ENCODE assay signal across 13 cellular contexts in the genomic region with DNA sequence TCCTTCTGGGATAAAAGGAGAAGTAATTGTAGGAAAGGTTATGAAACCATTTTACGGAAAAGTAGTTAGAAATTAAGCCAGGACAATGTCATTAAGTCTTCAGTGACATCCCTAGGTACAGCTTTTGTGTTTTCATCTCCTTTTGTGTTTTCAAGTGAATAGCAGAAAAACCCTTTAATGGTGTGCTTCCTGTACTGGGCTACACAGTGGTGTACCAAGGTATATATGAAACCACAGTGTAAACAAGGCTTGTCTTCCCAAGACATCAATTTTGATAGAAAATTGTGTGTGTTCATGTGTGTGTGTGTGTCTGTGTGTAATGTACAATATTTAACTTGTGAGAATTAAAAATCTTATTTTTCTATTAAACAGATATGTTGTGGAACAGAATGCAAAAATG.
"Had no signal": no experiment of that assay in that cellular context is flagged by ENCODE, and none has a peak within 500 bp of the region (broad histone marks: within the 10 kb centered on the region; RNA-seq: fewer than 3 reads in every experiment).

No MANE protein-coding gene starts in this region.

- H3K27ac Mint-ChIP-seq: stimulated activated memory B cell treated with anti-CD40 and anti-IgM and Interleukin-4, amounts not matched to agents 10 μg/mL and 1 μg/mL and 100 μg/mL, for 72 hours had no signal

- ATAC-seq: natural killer cell treated with Interleukin-12 subunit alpha and Interleukin-12 subunit beta and Interleukin-15 and Interleukin-18, amount 100 ng/mL, for 72 hours; stimulated activated memory B cell treated with anti-CD40 and anti-IgM and Interleukin-4, amounts not matched to agents 10 μg/mL and 1 μg/mL and 100 μg/mL, for 72 hours had no signal

- H3K9ac ChIP-seq: SK-N-SH had no signal

- H3K27ac ChIP-seq: thyroid gland had no signal

- H3K9me3 ChIP-seq: esophagus muscularis mucosa, SK-N-SH, thyroid gland had no signal

- H3K36me3 ChIP-seq: esophagus muscularis mucosa, thyroid gland had no signal

- H3K27me3 Mint-ChIP-seq: stimulated activated memory B cell treated with anti-CD40 and anti-IgM and Interleukin-4, amounts not matched to agents 10 μg/mL and 1 μg/mL and 100 μg/mL, for 72 hours had no signal

- H3K4me1 ChIP-seq: esophagus muscularis mucosa, thyroid gland had no signal

- H3K27me3 ChIP-seq: esophagus muscularis mucosa, thyroid gland had no signal

- H3K4me3 Mint-ChIP-seq: natural killer cell treated with Interleukin-12 subunit alpha and Interleukin-12 subunit beta and Interleukin-15 and Interleukin-18, amount 100 ng/mL, for 72 hours; stimulated activated memory B cell treated with anti-CD40 and anti-IgM and Interleukin-4, amounts not matched to agents 10 μg/mL and 1 μg/mL and 100 μg/mL, for 72 hours had no signal

- H3K9me3 Mint-ChIP-seq: natural killer cell treated with Interleukin-12 subunit alpha and Interleukin-12 subunit beta and Interleukin-15 and Interleukin-18, amount 100 ng/mL, for 72 hours; stimulated activated memory B cell treated with anti-CD40 and anti-IgM and Interleukin-4, amounts not matched to agents 10 μg/mL and 1 μg/mL and 100 μg/mL, for 72 hours had no signal

- H3K4me3 ChIP-seq: esophagus muscularis mucosa, thyroid gland had no signal

- DNase-seq: activated CD4-positive, alpha-beta T cell treated with anti-CD3 and anti-CD28 coated beads, Interleukin-2, amount 50 U/mL, for 1 hour; activated CD8-positive, alpha-beta memory T cell treated with anti-CD3 and anti-CD28 coated beads, Interleukin-2, amount 50 U/mL, for 4 hours; amniotic stem cell; kidney glomerular epithelial cell; mammary epithelial cell; occipital lobe; Right ventricle myocardium superior; SK-N-SH; stimulated activated CD4-positive, alpha-beta T cell treated with anti-CD3 and anti-CD28 coated beads, Interleukin-2, amount 100 ng/mL, for 48 hours; thyroid gland had no signal
